ENCODE assay signal across 8 cellular contexts in genomic region chr14:94080606-94081385, GRCh38. TPM values are rescaled to one million over a fixed set of nuclear protein-coding genes. Genes with fewer than 3 reads are reported as not detected.
DNase-seq lines count a peak whose midpoint lies in the region; ATAC-seq, FAIRE-seq and TF ChIP-seq lines count a peak whose summit lies in the region.

Gene DDX24, minus strand, starts transcription at chr14:94081202. Its CDS starts 1,460 bp downstream, at chr14:94079742.
Gene IFI27L1, plus strand, starts transcription at chr14:94081310. Its CDS starts 15,628 bp downstream, at chr14:94096938.

- no peaks in the 10 kb centered on the region for H3K27me3 ChIP-seq in SU-DHL-6 (ENCODE audit: low read length)
- no peaks in the 10 kb centered on the region for H3K27me3 ChIP-seq in pancreas
- H3K27me3 ChIP-seq in tibial artery, result no peaks in the 10 kb centered on the region

- H3K4me1 ChIP-seq in pancreas (peaks cover 0 to 30% (median 29%) of the 10 kb centered on the region in 3 donors), tibial artery (peaks cover 0 to 44% (median 31%) of the 10 kb centered on the region in 4 donors)

- 0 to 1% methylated on average over 78 to 79 of the region's 79 CpGs for WGBS in pancreas, 2 donors

- ATAC-seq in HG02678 (IDR thresholded peaks at IDR 0.05; ENCODE audit: unreplicated experiment) (peak; percentile 99), Right ventricle myocardium inferior (peak; percentile 99), pancreas (peak; percentile 98 to 100 (median 99))

- H3K9me2 ChIP-seq in SU-DHL-6 (replicated peaks; ENCODE audit: insufficient read depth, low read length), result no peaks in the 10 kb centered on the region

- H2AFZ ChIP-seq in SU-DHL-6 (ENCODE audit: low read depth, low read length, severe bottlenecking), result peak within 1 kb of the TSS; percentile 91

- H3K4me2 ChIP-seq in SU-DHL-6 (ENCODE audit: low read depth, low read length, poor library complexity, severe bottlenecking), result peak within 1 kb of the TSS; percentile 86

- H3K9me3 ChIP-seq in SU-DHL-6 (ENCODE audit: insufficient read depth, low read length) (no peaks in the 10 kb centered on the region), pancreas (no peaks in the 10 kb centered on the region), tibial artery (no peaks in the 10 kb centered on the region)

- FAIRE-seq in pancreas (lab: Jason Lieb, UNC), result no peak

- intact Hi-C loops in Right ventricle myocardium inferior (cut with DNase I), result loop anchor here (2.0 to 5.0 kb wide), 2 partner anchors 38 to 48 kb away; partner anchors contain the start of gene IFI27L2
- intact Hi-C loops in pancreas (cut with DNase I), result no loop called here
- intact Hi-C loops in tibial artery (cut with DNase I; ENCODE audit: low total_unique reads), result no loop called here

- H3K4me3 ChIP-seq in SU-DHL-6 (ENCODE audit: insufficient read depth, low read length, poor library complexity, severe bottlenecking) (peak within 1 kb of the TSS; percentile 89), pancreas (peak within 1 kb of the TSS; percentile 73 to 99 (median 96)), tibial artery (peak within 1 kb of the TSS; percentile 83 to 92)

- H3K9ac ChIP-seq in SU-DHL-6 (ENCODE audit: low read length), result peak within 1 kb of the TSS; percentile 93

- peaks cover 10% of the 10 kb centered on the region; the same call in 1 of the 2 replicates for H4K20me1 ChIP-seq in SU-DHL-6 (ENCODE audit: low read depth, low read length)

- peak; percentile 92 for TF ChIP-seq POLR2A in GM10847 (IDR thresholded peaks at IDR 0.05; ENCODE audit: extremely low read depth, insufficient read length)

- H3K27ac ChIP-seq in SU-DHL-6 (ENCODE audit: low read depth, low read length) (peak within 1 kb of the TSS; percentile 69), pancreas (peak within 1 kb of the TSS; percentile 82 to 93 (median 84)), tibial artery (peak within 1 kb of the TSS; percentile 93 to 98)

- H3F3A ChIP-seq in SU-DHL-6 (ENCODE audit: insufficient read depth), result peaks cover under 1% of the 10 kb centered on the region; the same call in 1 of the 2 replicates

- H3K36me3 ChIP-seq in SU-DHL-6 (ENCODE audit: low read length), result peaks cover 33% of the 10 kb centered on the region
- peaks cover 0 to 6% (median 0%) of the 10 kb centered on the region in 3 donors for H3K36me3 ChIP-seq in pancreas
- peaks cover 19 to 29% (median 19%) of the 10 kb centered on the region in 3 donors for H3K36me3 ChIP-seq in tibial artery

- TF ChIP-seq CTCF in SU-DHL-6 (IDR thresholded peaks at IDR 0.05; ENCODE audit: insufficient read depth, low read length, poor library complexity, severe bottlenecking), result no peak
- TF ChIP-seq CTCF in pancreas (IDR thresholded peaks at IDR 0.05), result no peak
- TF ChIP-seq CTCF in tibial artery (IDR thresholded peaks at IDR 0.05), result peak in 1 of 2 experiments; percentile 14

- H3K79me2 ChIP-seq in SU-DHL-6 (ENCODE audit: insufficient read depth, low read length), result peaks cover 68% of the 10 kb centered on the region

- DNase-seq in NCI-H128 (lab: John Stamatoyannopoulos, UW; ENCODE audit: unreplicated experiment), result peak; percentile 95
- DNase-seq in activated naive CD8-positive, alpha-beta T cell treated with anti-CD3 and anti-CD28 coated beads, Interleukin-2, amount 50 U/mL, for 16 hours (ENCODE audit: low read depth, low spot score), result peak; percentile 93
- DNase-seq in Right ventricle myocardium inferior (ENCODE audit: missing footprints), result peak; percentile 98
- peak; percentile 95 to 98 (median 96) for DNase-seq in pancreas
- peak; percentile 96 to 98 for DNase-seq in tibial artery

RNA-seq across cellular contexts. Expression of gene DDX24, which starts in this region (rescaled TPM):
- 187 TPM for total RNA-seq in Right ventricle myocardium inferior
- total RNA-seq in pancreas, result 10 to 100 TPM; 55.9 to 86.4 (median 68.0) TPM
- 100 to 1,000 TPM in 1 of 2 donors, 10 to 100 TPM in 1; 60.7 to 111 TPM for polyA plus RNA-seq in pancreas

RNA-seq across cellular contexts. Expression of gene IFI27L1, which starts in this region (rescaled TPM):
- 10.7 TPM for total RNA-seq in Right ventricle myocardium inferior
- 1 to 10 TPM; 3.8 to 8.7 (median 6.8) TPM for total RNA-seq in pancreas
- 10 to 100 TPM; 14.1 to 14.3 TPM for polyA plus RNA-seq in pancreas

Comparison
In these comparisons a context has a peak if more than half of its experiments do, and no peak if none do; other contexts are left out.
1. Peak in every context shown above with its lines: DNase-seq, ATAC-seq, H3K4me3 ChIP-seq and H3K27ac ChIP-seq.